Comparison of ENCODE assay signal across 7 cellular contexts in genomic region chr1:218351617-218352438, GRCh38. TPM values are rescaled to one million over a fixed set of nuclear protein-coding genes. Genes with fewer than 3 reads are reported as not detected.
DNase-seq lines count a peak whose midpoint lies in the region; ATAC-seq and TF ChIP-seq lines count a peak whose summit lies in the region.

No MANE protein-coding gene starts in this region.

- H3K36me3 ChIP-seq in lower lobe of right lung (no peaks in the 10 kb centered on the region), urinary bladder (ENCODE audit: insufficient read depth) (no peaks in the 10 kb centered on the region)

- H3K4me3 ChIP-seq in astrocyte of the spinal cord (ENCODE audit: low read depth, low read length) = peak overlapping the region; percentile 60
- peak overlapping the region; percentile 38 for H3K4me3 ChIP-seq in lower lobe of right lung
- H3K4me3 ChIP-seq in urinary bladder (ENCODE audit: low read depth, low read length) = peak overlapping the region; percentile 30

- H3K4me1 ChIP-seq in lower lobe of right lung (peaks cover 22% of the 10 kb centered on the region), urinary bladder (ENCODE audit: insufficient read depth) (no peaks in the 10 kb centered on the region)

- in situ Hi-C loops in astrocyte of the spinal cord (cut with HindIII; ENCODE audit: low sequenced_read_pairs) = no loop called here

- H3K27ac ChIP-seq in lower lobe of right lung (peak overlapping the region; percentile 81), urinary bladder (ENCODE audit: low read depth) (peak overlapping the region; percentile 28)

- no peaks in the 10 kb centered on the region for H3K27me3 ChIP-seq in lower lobe of right lung (ENCODE audit: low read depth)

- ATAC-seq in GM18511 (IDR thresholded peaks at IDR 0.05; ENCODE audit: unreplicated experiment) (peak; percentile 72), HG02642 (IDR thresholded peaks at IDR 0.05; ENCODE audit: poor library complexity, unreplicated experiment) (peak; percentile 71), lower lobe of right lung (peak; percentile 52 to 68)

- TF ChIP-seq CTCF in astrocyte of the spinal cord (IDR thresholded peaks at IDR 0.05; ENCODE audit: low read depth, low read length) = peak; percentile 56
- peak; percentile 48 for TF ChIP-seq CTCF in lower lobe of right lung (IDR thresholded peaks at IDR 0.05)

- peak; percentile 75 for DNase-seq in NOMO-1 treated with DMSO at 0.1 percent for 48 hours (lab: John Stamatoyannopoulos, UW; ENCODE audit: unreplicated experiment)
- DNase-seq in astrocyte of the spinal cord (ENCODE audit: low read depth, low spot score) = peak; percentile 54
- no peak for DNase-seq in lower lobe of right lung
- DNase-seq in NCI-H1092 treated with DMSO at 0.1 percent for 48 hours (lab: John Stamatoyannopoulos, UW) = no peak

- no peaks in the 10 kb centered on the region for H3K9me3 ChIP-seq in lower lobe of right lung

- WGBS in urinary bladder = 74% methylated on average over 15 of the region's 15 CpGs

- intact Hi-C loops in lower lobe of right lung (cut with DNase I) = loop anchor here (5.0 kb wide), 1 partner anchor 145 kb away; no protein-coding TSS in a partner anchor

RNA-seq across cellular contexts. Expression of gene TGFB2, which starts 6.7 kb away (rescaled TPM):
- total RNA-seq in lower lobe of right lung = 10.2 TPM
- total RNA-seq in urinary bladder = 32.8 TPM
- polyA plus RNA-seq in urinary bladder = 5.1 TPM

Comparison
In these comparisons a context has a peak if more than half of its experiments do, and no peak if none do; other contexts are left out.
1. DNase-seq: peak in NOMO-1 treated with DMSO at 0.1 percent for 48 hours (single experiment) and astrocyte of the spinal cord (single experiment); none in lower lobe of right lung (single experiment) and NCI-H1092 treated with DMSO at 0.1 percent for 48 hours (single experiment).
2. Peak in every context shown above with its lines, with median percentiles within 50 percentile points of each other: ATAC-seq and H3K4me3 ChIP-seq.